ENCODE assay signal across 13 cellular contexts in the genomic region with DNA sequence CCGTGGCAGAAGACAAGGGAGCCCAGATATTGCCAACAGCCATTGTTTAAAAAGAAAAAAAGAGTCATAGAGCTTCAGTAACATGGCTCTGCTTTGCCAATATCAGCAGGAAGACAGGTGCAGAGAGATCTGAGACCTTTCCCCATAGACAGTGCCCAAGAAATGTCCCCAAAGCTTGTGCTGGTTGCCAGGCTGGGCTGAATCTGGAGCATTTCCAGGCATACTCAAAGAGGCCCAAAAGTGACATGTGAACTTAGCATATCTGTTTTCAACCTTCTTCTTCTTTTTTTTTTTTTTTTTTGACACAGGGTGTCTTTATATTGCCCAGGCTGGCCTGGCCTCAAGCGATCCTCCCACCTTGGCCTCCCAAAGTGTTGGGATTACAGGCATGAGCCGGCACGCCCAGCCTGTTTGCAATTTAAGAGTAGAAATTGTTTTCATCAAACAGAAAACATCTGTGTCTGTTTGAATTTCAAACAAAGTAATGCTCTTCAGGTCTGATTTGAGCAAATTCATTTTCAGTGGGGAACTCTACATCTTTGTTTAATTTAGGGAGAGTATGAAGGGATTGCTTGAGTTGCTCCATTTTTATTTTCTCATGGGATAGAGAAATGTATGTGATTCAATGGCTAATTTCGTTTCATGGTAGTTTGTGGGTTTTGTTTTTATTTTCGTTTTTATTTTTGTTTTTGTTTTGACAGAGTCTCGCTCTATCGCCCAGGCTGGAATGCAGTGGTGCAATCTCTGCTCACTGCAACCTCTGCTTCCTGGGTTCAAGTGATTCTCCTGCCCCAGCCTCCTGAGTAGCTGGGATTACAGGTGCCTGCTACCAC.
"Had no signal": no experiment of that assay in that cellular context is flagged by ENCODE, and none has a peak within 500 bp of the region (broad histone marks: within the 10 kb centered on the region; RNA-seq: fewer than 3 reads in every experiment).

No MANE protein-coding gene starts in this region.

- H3K4me3 ChIP-seq: ascending aorta, lower lobe of right lung had no signal

- ATAC-seq: lower lobe of right lung, T-helper 17 cell had no signal

- DNase-seq: activated B cell treated with CpG ODN at 0.5 μM for 24 hours; activated CD4-positive, alpha-beta T cell treated with anti-CD3 and anti-CD28 coated beads, Interleukin-2, amount 50 U/mL, for 1 hour; activated gamma-delta T cell; hypothalamus; lower lobe of right lung; midbrain; retina; stimulated activated CD4-positive, alpha-beta T cell treated with anti-CD3 and anti-CD28 coated beads, Interleukin-4, amount 100 ng/mL, for 24 hours; T-helper 17 cell had no signal

- FAIRE-seq: TTC549 had no signal

- H3K27ac ChIP-seq: ascending aorta, lower lobe of right lung, parathyroid adenoma had no signal

- H3K27ac Mint-ChIP-seq: activated B cell treated with CpG ODN at 0.5 μM for 24 hours; stimulated activated naive CD8-positive, alpha-beta T cell treated with anti-CD3 and anti-CD28 coated beads, Interleukin-15, Interleukin-2, amounts not matched to agents 100 ng/mL and 50 ng/mL, for 24 hours; T-helper 17 cell had no signal

- H3K9me3 Mint-ChIP-seq: stimulated activated naive CD8-positive, alpha-beta T cell treated with anti-CD3 and anti-CD28 coated beads, Interleukin-15, Interleukin-2, amounts not matched to agents 100 ng/mL and 50 ng/mL, for 24 hours had no signal

- H3K4me3 Mint-ChIP-seq: activated B cell treated with CpG ODN at 0.5 μM for 24 hours; stimulated activated naive CD8-positive, alpha-beta T cell treated with anti-CD3 and anti-CD28 coated beads, Interleukin-15, Interleukin-2, amounts not matched to agents 100 ng/mL and 50 ng/mL, for 24 hours; T-helper 17 cell had no signal

- H3K4me1 Mint-ChIP-seq: activated B cell treated with CpG ODN at 0.5 μM for 24 hours, T-helper 17 cell had no signal
